ENCODE assay signal across 17 cellular contexts in genomic region chr9:2427016-2427891, GRCh38.
DNase-seq lines count a peak whose midpoint lies in the region; ATAC-seq and TF ChIP-seq lines count a peak whose summit lies in the region.
"Had no signal": no experiment of that assay in that cellular context is flagged by ENCODE, and none has a peak within 500 bp of the region (broad histone marks: within the 10 kb centered on the region; RNA-seq: fewer than 3 reads in every experiment).

No MANE protein-coding gene starts in this region.

- peak; percentile 85 for ATAC-seq in left lung
- ATAC-seq in stimulated activated naive B cell treated with anti-CD40 and anti-IgM and Interleukin-4, amounts not matched to agents 10 μg/mL and 1 μg/mL and 100 μg/mL, for 72 hours (replicated peaks): no peak
- ATAC-seq in GM18868 (IDR thresholded peaks at IDR 0.05; ENCODE audit: unreplicated experiment): no peak
- ATAC-seq: activated CD4-positive, CD25-positive, alpha-beta regulatory T cell treated with anti-CD3 and anti-CD28 coated beads, Interleukin-2, amount 50 U/mL, for 24 hours; T-cell had no signal

- no peaks in the 10 kb centered on the region for H3K27me3 ChIP-seq in left lung
- H3K27me3 ChIP-seq: ovary, tibial nerve had no signal

- no peak overlapping the region for H3K4me3 Mint-ChIP-seq in stimulated activated naive B cell treated with anti-CD40 and anti-IgM and Interleukin-4, amounts not matched to agents 10 μg/mL and 1 μg/mL and 100 μg/mL, for 72 hours
- H3K4me3 Mint-ChIP-seq: activated naive CD8-positive, alpha-beta T cell treated with anti-CD3 and anti-CD28 coated beads for 36 hours; IgD-negative memory B cell; T-cell had no signal

- no peaks in the 10 kb centered on the region for H3K9me3 ChIP-seq in left lung
- H3K9me3 ChIP-seq: ovary, tibial nerve had no signal

- intact Hi-C loops in left lung (cut with DNase I): no loop called here

- H3K9me3 Mint-ChIP-seq in stimulated activated naive B cell treated with anti-CD40 and anti-IgM and Interleukin-4, amounts not matched to agents 10 μg/mL and 1 μg/mL and 100 μg/mL, for 72 hours: no peaks in the 10 kb centered on the region
- H3K9me3 Mint-ChIP-seq: activated naive CD8-positive, alpha-beta T cell treated with anti-CD3 and anti-CD28 coated beads for 36 hours; IgD-negative memory B cell; T-cell had no signal

- H3K36me3 Mint-ChIP-seq in stimulated activated naive B cell treated with anti-CD40 and anti-IgM and Interleukin-4, amounts not matched to agents 10 μg/mL and 1 μg/mL and 100 μg/mL, for 72 hours: no peaks in the 10 kb centered on the region
- H3K36me3 Mint-ChIP-seq: activated naive CD8-positive, alpha-beta T cell treated with anti-CD3 and anti-CD28 coated beads for 36 hours; IgD-negative memory B cell; T-cell had no signal

- DNase-seq in NCI-H187 (lab: John Stamatoyannopoulos, UW): peak; percentile 85
- peak; percentile 34 to 53 for DNase-seq in left lung
- no peak for DNase-seq in stimulated activated CD8-positive, alpha-beta memory T cell treated with anti-CD3 and anti-CD28 coated beads, Interleukin-4, amount 100 ng/mL, for 48 hours
- no peak for DNase-seq in GM13976 (ENCODE audit: low spot score)
- no peak for DNase-seq in stimulated activated naive B cell treated with anti-CD40 and anti-IgM and Interleukin-4, amounts not matched to agents 10 μg/mL and 1 μg/mL and 100 μg/mL, for 72 hours
- DNase-seq: activated naive CD8-positive, alpha-beta T cell treated with anti-CD3 and anti-CD28 coated beads for 36 hours; erythroblast; hypothalamus; NCI-H2081 treated with DMSO at 0.1 percent for 48 hours; ovary; T-cell had no signal

- no peaks in the 10 kb centered on the region for H3K4me1 ChIP-seq in left lung

- H3K27me3 Mint-ChIP-seq in stimulated activated naive B cell treated with anti-CD40 and anti-IgM and Interleukin-4, amounts not matched to agents 10 μg/mL and 1 μg/mL and 100 μg/mL, for 72 hours: peaks cover under 1 to 1% of the 10 kb centered on the region in 2 donors
- H3K27me3 Mint-ChIP-seq: activated naive CD8-positive, alpha-beta T cell treated with anti-CD3 and anti-CD28 coated beads for 36 hours had no signal

- H3K27ac ChIP-seq in C4-2B: peak overlapping the region; percentile 73
- H3K27ac ChIP-seq in VCaP: peak overlapping the region; percentile 72
- peak overlapping the region in 1 of 2 donors; percentile 48 for H3K27ac ChIP-seq in left lung
- H3K27ac ChIP-seq: tibial nerve had no signal

- TF ChIP-seq CTCF in C4-2B (conservative IDR thresholded peaks at IDR 0.05) (no peak), VCaP (conservative IDR thresholded peaks at IDR 0.05) (no peak), left lung (IDR thresholded peaks at IDR 0.05) (no peak), GM13976 (IDR thresholded peaks at IDR 0.05; ENCODE audit: borderline replicate concordance, control extremely low read depth, extremely low read depth, insufficient read depth, missing control alignments) (no peak)

- no peaks in the 10 kb centered on the region for H3K4me1 Mint-ChIP-seq in stimulated activated naive B cell treated with anti-CD40 and anti-IgM and Interleukin-4, amounts not matched to agents 10 μg/mL and 1 μg/mL and 100 μg/mL, for 72 hours
- H3K4me1 Mint-ChIP-seq: activated naive CD8-positive, alpha-beta T cell treated with anti-CD3 and anti-CD28 coated beads for 36 hours; IgD-negative memory B cell; T-cell had no signal

- in situ Hi-C loops in GM13976 (cut with MboI; ENCODE audit: low sequenced_read_pairs, unreplicated experiment): no loop called here

- no peaks in the 10 kb centered on the region for H3K36me3 ChIP-seq in left lung
- H3K36me3 ChIP-seq: ovary, tibial nerve had no signal

- H3K4me3 ChIP-seq in left lung: no peak overlapping the region
- H3K4me3 ChIP-seq: ovary, tibial nerve had no signal

- H3K27ac Mint-ChIP-seq in stimulated activated naive B cell treated with anti-CD40 and anti-IgM and Interleukin-4, amounts not matched to agents 10 μg/mL and 1 μg/mL and 100 μg/mL, for 72 hours: no peak overlapping the region
- H3K27ac Mint-ChIP-seq: activated naive CD8-positive, alpha-beta T cell treated with anti-CD3 and anti-CD28 coated beads for 36 hours; IgD-negative memory B cell; T-cell had no signal

Comparison
In these comparisons a context has a peak if more than half of its experiments do, and no peak if none do; other contexts are left out.
1. DNase-seq: peak in NCI-H187 (2 of 2) and left lung (2 of 2); none in stimulated activated CD8-positive, alpha-beta memory T cell treated with anti-CD3 and anti-CD28 coated beads, Interleukin-4, amount 100 ng/mL, for 48 hours (single experiment), GM13976 (single experiment) and stimulated activated naive B cell treated with anti-CD40 and anti-IgM and Interleukin-4, amounts not matched to agents 10 μg/mL and 1 μg/mL and 100 μg/mL, for 72 hours (single experiment).